ENCODE assay signal across 9 cellular contexts in the genomic region with DNA sequence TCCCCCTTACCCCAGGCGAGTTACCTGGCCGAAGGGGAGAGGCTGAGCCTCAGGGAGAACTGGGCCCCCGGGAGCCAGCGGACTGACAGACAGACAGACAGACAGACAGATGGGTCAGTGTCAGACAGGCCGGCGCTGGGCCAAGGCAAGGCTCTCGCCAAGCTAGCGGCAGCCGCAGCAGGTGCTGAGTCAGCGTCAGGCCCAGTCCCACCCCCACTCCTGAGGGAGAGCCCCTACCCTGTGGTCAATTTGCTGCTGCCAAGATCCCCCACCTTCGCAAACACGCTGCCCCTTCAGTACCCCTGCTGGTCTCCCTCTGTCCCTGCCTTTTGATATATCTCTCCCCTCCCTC. TPM values are rescaled to one million over a fixed set of nuclear protein-coding genes. Genes with fewer than 3 reads are reported as not detected.
DNase-seq lines count a peak whose midpoint lies in the region; ATAC-seq, FAIRE-seq and TF ChIP-seq lines count a peak whose summit lies in the region.
"Had no signal": no experiment of that assay in that cellular context is flagged by ENCODE, and none has a peak within 500 bp of the region (broad histone marks: within the 10 kb centered on the region; RNA-seq: fewer than 3 reads in every experiment).

No MANE protein-coding gene starts in this region.

- H4K5ac ChIP-seq in H1 (ENCODE audit: insufficient read length, low read depth, low read length) = peak overlapping the region; percentile 71

- no peak overlapping the region; the same call in 1 of the 2 replicates for H2BK15ac ChIP-seq in H1 (ENCODE audit: low read length)

- H2AFZ ChIP-seq in H1 (ENCODE audit: low read length) = no peak overlapping the region

- no peak overlapping the region for H3K14ac ChIP-seq in H1 (ENCODE audit: insufficient read length)

- no peak overlapping the region for H3K4ac ChIP-seq in H1 (replicated peaks; ENCODE audit: insufficient read length, low read depth, low read length)

- H3K9me3 ChIP-seq in H1 (ENCODE audit: insufficient read depth in 2 of 2, low read depth in 1 of 2, low read length in 1 of 2) (no peaks in the 10 kb centered on the region), gastroesophageal sphincter (no peaks in the 10 kb centered on the region)
- H3K9me3 ChIP-seq: ovary had no signal

- peaks cover 52% of the 10 kb centered on the region for H3K4me1 Mint-ChIP-seq in osteocyte (ENCODE audit: unreplicated experiment)

- peak overlapping the region in 2 of 4 experiments; percentile 94 to 95; a peak in 4 of 7 replicates for H3K9ac ChIP-seq in H1 (replicated peaks in 1 of 4; ENCODE audit: extremely low read depth in 1 of 4, low read depth in 3 of 4, low read length in 3 of 4)

- H3K23ac ChIP-seq in H1 (ENCODE audit: insufficient read length) = no peak overlapping the region

- TF ChIP-seq POLR2A in H1 (IDR thresholded peaks at IDR 0.05; ENCODE audit: control extremely low read depth in 1 of 2, low read depth in 2 of 2, low read length in 2 of 2) (no peak), gastroesophageal sphincter (IDR thresholded peaks at IDR 0.05) (no peak)

- H3K4me1 ChIP-seq in H1 (replicated peaks in 1 of 4; ENCODE audit: control insufficient read depth in 3 of 4, insufficient read depth in 4 of 4, low read length in 3 of 4) = peaks cover 3 to 35% (median 18%) of the 10 kb centered on the region in 4 experiments
- H3K4me1 ChIP-seq in gastroesophageal sphincter = peaks cover 5 to 68% (median 39%) of the 10 kb centered on the region in 3 donors

- H2BK120ac ChIP-seq in H1 (replicated peaks; ENCODE audit: low read depth, low read length) = no peak overlapping the region

- TF ChIP-seq CTCF in GM12875 (IDR thresholded peaks at IDR 0.05; ENCODE audit: borderline replicate concordance, insufficient read depth, low read depth, low read length) (no peak), H1 (IDR thresholded peaks at IDR 0.05; ENCODE audit: control extremely low read depth in 1 of 3, insufficient read depth in 1 of 3, low read depth in 1 of 3, low read length in 3 of 3) (peak in 1 of 3 experiments; percentile 12; a peak in 1 of 4 replicates), osteocyte (IDR thresholded peaks at IDR 0.05) (no peak), gastroesophageal sphincter (IDR thresholded peaks at IDR 0.05) (no peak)

- no peaks in the 10 kb centered on the region for H3K9me3 Mint-ChIP-seq in osteocyte (ENCODE audit: unreplicated experiment)

- no peak overlapping the region for H3K56ac ChIP-seq in H1 (replicated peaks; ENCODE audit: insufficient read length, low read depth, low read length)

- H3K27me3 ChIP-seq in H1 (replicated peaks in 1 of 4; ENCODE audit: control insufficient read depth in 3 of 4, extremely low read depth in 1 of 4, insufficient read depth in 3 of 4, low read length in 3 of 4) = peaks cover 2 to 19% (median 13%) of the 10 kb centered on the region in 4 experiments; a peak in 6 of 7 replicates
- H3K27me3 ChIP-seq in gastroesophageal sphincter = peaks cover 95% of the 10 kb centered on the region
- H3K27me3 ChIP-seq: ovary had no signal

- 0% methylated on average over 10 of the region's 12 CpGs; no CpG with 5 or more reads in 1 of the 2 experiments for WGBS in H1 (ENCODE audit: extremely low coverage in 1 of 2, insufficient coverage in 1 of 2, insufficient read length in 1 of 2, insufficient replicate concordance in 2 of 2, low coverage in 1 of 2, low lambda C conversion rate in 2 of 2, missing lambda C conversion rate in 1 of 2), 2 experiments
- WGBS in gastroesophageal sphincter (ENCODE audit: low coverage in 1 of 2), 2 donors = 20% methylated on average over 4 of the region's 12 CpGs; no CpG with 5 or more reads in 1 of the 2 donors

- H2AK5ac ChIP-seq in H1 (ENCODE audit: low read depth, low read length) = no peak overlapping the region

- H3K4me3 ChIP-seq in GM12875 (ENCODE audit: low read depth, low read length) = peak overlapping the region; percentile 45
- peak overlapping the region; percentile 50 to 83 (median 67) for H3K4me3 ChIP-seq in H1 (ENCODE audit: extremely low read depth in 1 of 4, insufficient read depth in 2 of 4, low read depth in 3 of 4, low read length in 4 of 4)
- H3K4me3 ChIP-seq in gastroesophageal sphincter = peak overlapping the region in 1 of 2 donors; percentile 47

- peak overlapping the region; percentile 79 for H3K4me3 Mint-ChIP-seq in osteocyte (ENCODE audit: unreplicated experiment)

- CTCF ChIA-PET in H1 (lab: Charles Lee; ENCODE audit: partially characterized antibody) = interaction anchor here (0.6 to 5.4 kb wide), 25 partner anchors 8 to 144 kb away, joined by 3 to 26 read pairs (median 3); partner anchors contain the start of genes NLGN2, SLC35G6, SPEM2 and TMEM256

- no peak for TF ChIP-seq EP300 in H1 (IDR thresholded peaks at IDR 0.05; ENCODE audit: borderline replicate concordance in 1 of 2, low read depth in 2 of 2, low read length in 2 of 2)
- no peak for TF ChIP-seq EP300 in gastroesophageal sphincter (IDR thresholded peaks at IDR 0.05)

- peak overlapping the region; percentile 76 for H3K18ac ChIP-seq in H1 (ENCODE audit: extremely low read depth, low read length)

- peak overlapping the region; percentile 12 for H4K91ac ChIP-seq in H1 (replicated peaks; ENCODE audit: insufficient read length, low read length)

- H2BK20ac ChIP-seq in H1 (ENCODE audit: low read length) = no peak overlapping the region

- H2BK5ac ChIP-seq in H1 (ENCODE audit: low read depth, low read length) = no peak overlapping the region; the same call in 1 of the 2 replicates

- H3K79me1 ChIP-seq in H1 (ENCODE audit: low read depth, low read length) = no peaks in the 10 kb centered on the region

- H3K23me2 ChIP-seq in H1 (ENCODE audit: low read depth, low read length) = peaks cover 34% of the 10 kb centered on the region; the same call in 1 of the 2 replicates

- no peak for ATAC-seq in HG02973 (IDR thresholded peaks at IDR 0.05; ENCODE audit: unreplicated experiment)
- no peak for ATAC-seq in gastroesophageal sphincter
- ATAC-seq in HG03342 (IDR thresholded peaks at IDR 0.05; ENCODE audit: unreplicated experiment) = no peak

- H3K27me3 Mint-ChIP-seq in osteocyte (ENCODE audit: unreplicated experiment) = peaks cover 41% of the 10 kb centered on the region

- no peak for TF ChIP-seq RAD21 in H1 (IDR thresholded peaks at IDR 0.05 in 1 of 2, conservative IDR thresholded peaks at IDR 0.05 in 1 of 2; ENCODE audit: low read depth in 2 of 2, low read length in 2 of 2)

- DNase-seq in OCI-M1 (lab: John Stamatoyannopoulos, UW) (peak; percentile 89), H1 (ENCODE audit: low read depth in 1 of 2, low spot score in 2 of 2) (no peak), osteocyte (ENCODE audit: extremely low spot score, unreplicated experiment) (no peak), GM19240 (ENCODE audit: insufficient read length, low spot score) (no peak)

- H3K36me3 Mint-ChIP-seq in osteocyte (ENCODE audit: unreplicated experiment) = peaks cover 2% of the 10 kb centered on the region

- no peaks in the 10 kb centered on the region for H3K36me3 ChIP-seq in H1 (ENCODE audit: control insufficient read depth in 2 of 4, insufficient read depth in 4 of 4, low read length in 3 of 4)
- no peaks in the 10 kb centered on the region for H3K36me3 ChIP-seq in gastroesophageal sphincter
- H3K36me3 ChIP-seq: ovary had no signal

- no peak for FAIRE-seq in H1 (lab: Jason Lieb, UNC)

- H3K27ac ChIP-seq in H1 (ENCODE audit: low read depth, low read length) = peak overlapping the region; percentile 98; the same call in 1 of the 2 replicates
- no peak overlapping the region for H3K27ac ChIP-seq in gastroesophageal sphincter

- H4K20me1 ChIP-seq in H1 (replicated peaks in 1 of 2; ENCODE audit: control insufficient read depth in 1 of 2, insufficient read depth in 2 of 2, low read length in 2 of 2) = no peaks in the 10 kb centered on the region

- POLR2A ChIA-PET in H1 (lab: Charles Lee; ENCODE audit: partially characterized antibody) = interaction anchor here (0.6 to 15.5 kb wide), 27 partner anchors 11 to 826 kb away, joined by 3 to 339 read pairs (median 4); partner anchors contain the start of genes ACAP1, NLGN2, POLR2A and SLC35G6

- H3K4me2 ChIP-seq in H1 (ENCODE audit: insufficient read depth in 1 of 2, low read depth in 2 of 2, low read length in 2 of 2) = peak overlapping the region; percentile 91

- H3K79me2 ChIP-seq in H1 (ENCODE audit: control insufficient read depth in 1 of 2, insufficient read depth in 2 of 2, low read length in 2 of 2) = no peaks in the 10 kb centered on the region

- no peak overlapping the region for H3K27ac Mint-ChIP-seq in osteocyte (ENCODE audit: unreplicated experiment)

- peak overlapping the region; percentile 62 for H2BK12ac ChIP-seq in H1 (ENCODE audit: low read depth, low read length)

- no peak overlapping the region for H4K8ac ChIP-seq in H1 (ENCODE audit: extremely low read depth, insufficient read depth, low read length)

RNA-seq across cellular contexts. Expression of gene FGF11, which starts 1.5 kb away (rescaled TPM):
- 11.8 and 15.0 TPM in 2 replicates for total RNA-seq in H1 (2021; fragmentation: NEBNext Ultra II Directional; extraction: Animal tissue kit (Norgen Biotek cat#: 25700))
- polyA plus RNA-seq in H1 (2011; rRNA removed) = 26.1 and 42.0 TPM in 2 replicates
- polyA plus RNA-seq in H1 (2011; cell fraction: cytosol; rRNA removed) = 24.3 TPM
- 47.1 TPM for polyA plus RNA-seq in H1 (2011; cell fraction: nucleus; rRNA removed)
- polyA plus RNA-seq in H1 (2012, experiment 1 of 2) = 16.8 to 26.7 TPM (median 19.8 TPM) in 4 replicates
- polyA plus RNA-seq in H1 (2012, experiment 2 of 2) = 17.9 TPM
- 11.8 TPM for polyA plus RNA-seq in H1 (2013, experiment 1 of 2)
- 11.9 TPM for polyA plus RNA-seq in H1 (2013, experiment 2 of 2)
- polyA minus RNA-seq in H1 (2011; rRNA and poly(A)+ RNA removed) = 15.9 and 22.0 TPM in 2 replicates
- polyA minus RNA-seq in H1 (2011; cell fraction: cytosol; rRNA and poly(A)+ RNA removed) = 11.2 TPM
- polyA minus RNA-seq in H1 (2011; cell fraction: nucleus; rRNA and poly(A)+ RNA removed) = 15.4 TPM
- total RNA-seq in osteocyte = 1.3 and 1.5 TPM in 2 replicates
- 1 to 10 TPM in 1 of 4 donors, under 1 TPM in 2, not detected in 1; 0.13 to 1.0 (median 0.42) TPM for total RNA-seq in gastroesophageal sphincter

RNA-seq across cellular contexts. Expression of gene CHRNB1, which starts 4.1 kb away (rescaled TPM):
- 13.8 and 14.1 TPM in 2 replicates for total RNA-seq in H1 (2021; fragmentation: NEBNext Ultra II Directional; extraction: Animal tissue kit (Norgen Biotek cat#: 25700))
- polyA plus RNA-seq in H1 (2011; rRNA removed) = 28.2 and 33.6 TPM in 2 replicates
- 29.5 TPM for polyA plus RNA-seq in H1 (2011; cell fraction: cytosol; rRNA removed)
- 25.1 TPM for polyA plus RNA-seq in H1 (2011; cell fraction: nucleus; rRNA removed)
- polyA plus RNA-seq in H1 (2012, experiment 1 of 2) = 14.8 to 19.3 TPM (median 17.4 TPM) in 4 replicates
- 13.4 TPM for polyA plus RNA-seq in H1 (2012, experiment 2 of 2)
- polyA plus RNA-seq in H1 (2013, experiment 1 of 2) = 18.6 TPM
- polyA plus RNA-seq in H1 (2013, experiment 2 of 2) = 20.6 TPM
- polyA minus RNA-seq in H1 (2011; rRNA and poly(A)+ RNA removed) = 17.5 and 18.8 TPM in 2 replicates
- polyA minus RNA-seq in H1 (2011; cell fraction: cytosol; rRNA and poly(A)+ RNA removed) = 6.1 TPM
- 8.1 TPM for polyA minus RNA-seq in H1 (2011; cell fraction: nucleus; rRNA and poly(A)+ RNA removed)
- total RNA-seq in osteocyte (9.3 and 11.0 TPM in 2 replicates), gastroesophageal sphincter (10 to 100 TPM in 1 of 4 donors, 1 to 10 TPM in 3; 4.7 to 12.1 (median 8.1) TPM)

RNA-seq across cellular contexts. Expression of gene TMEM102, which starts 5.6 kb away (rescaled TPM):
- total RNA-seq in H1 (2021; fragmentation: NEBNext Ultra II Directional; extraction: Animal tissue kit (Norgen Biotek cat#: 25700)) = 11.2 and 12.2 TPM in 2 replicates
- polyA plus RNA-seq in H1 (2011; rRNA removed) = 10.2 and 14.9 TPM in 2 replicates
- 9.9 TPM for polyA plus RNA-seq in H1 (2011; cell fraction: cytosol; rRNA removed)
- polyA plus RNA-seq in H1 (2011; cell fraction: nucleus; rRNA removed) = 11.9 TPM
- polyA plus RNA-seq in H1 (2012, experiment 1 of 2) = 7.1 to 9.5 TPM (median 9.0 TPM) in 4 replicates
- 13.0 TPM for polyA plus RNA-seq in H1 (2012, experiment 2 of 2)
- polyA plus RNA-seq in H1 (2013, experiment 1 of 2) = 7.9 TPM
- polyA plus RNA-seq in H1 (2013, experiment 2 of 2) = 7.6 TPM
- polyA minus RNA-seq in H1 (2011; rRNA and poly(A)+ RNA removed) = 5.4 and 6.3 TPM in 2 replicates
- 5.1 TPM for polyA minus RNA-seq in H1 (2011; cell fraction: cytosol; rRNA and poly(A)+ RNA removed)
- 8.3 TPM for polyA minus RNA-seq in H1 (2011; cell fraction: nucleus; rRNA and poly(A)+ RNA removed)
- 6.4 and 6.7 TPM in 2 replicates for total RNA-seq in osteocyte
- 1 to 10 TPM; 1.3 to 5.6 (median 2.4) TPM for total RNA-seq in gastroesophageal sphincter

RNA-seq across cellular contexts. Expression of gene SPEM3, which starts 12.1 kb away (rescaled TPM):
- total RNA-seq in H1 (2021; fragmentation: NEBNext Ultra II Directional; extraction: Animal tissue kit (Norgen Biotek cat#: 25700)) = not detected in 2 replicates
- 0.02 TPM in 1 of 2 replicates, not detected in the other for polyA plus RNA-seq in H1 (2011; rRNA removed)
- polyA plus RNA-seq in H1 (2011; cell fraction: cytosol; rRNA removed) = not detected
- polyA plus RNA-seq in H1 (2011; cell fraction: nucleus; rRNA removed) = 0.03 TPM
- 0.04 TPM in 2 of 4 replicates, not detected in the others for polyA plus RNA-seq in H1 (2012, experiment 1 of 2)
- not detected for polyA plus RNA-seq in H1 (2012, experiment 2 of 2)
- not detected for polyA plus RNA-seq in H1 (2013, experiment 1 of 2)
- polyA plus RNA-seq in H1 (2013, experiment 2 of 2) = not detected
- polyA minus RNA-seq in H1 (2011; rRNA and poly(A)+ RNA removed) = not detected in 2 replicates
- polyA minus RNA-seq in H1 (2011; cell fraction: cytosol; rRNA and poly(A)+ RNA removed) = not detected
- polyA minus RNA-seq in H1 (2011; cell fraction: nucleus; rRNA and poly(A)+ RNA removed) = not detected
- total RNA-seq in osteocyte (not detected in 2 replicates), gastroesophageal sphincter (under 1 TPM in 1 of 4 donors, not detected in 3; 0.08 TPM)
- total RNA-seq: ovary had no signal
- polyA plus RNA-seq: ovary had no signal

RNA-seq across cellular contexts. Expression of gene SPEM2, which starts 15.4 kb away (rescaled TPM):
- not detected in 2 replicates for total RNA-seq in H1 (2021; fragmentation: NEBNext Ultra II Directional; extraction: Animal tissue kit (Norgen Biotek cat#: 25700))
- 0.03 and 0.17 TPM in 2 replicates for polyA plus RNA-seq in H1 (2011; rRNA removed)
- polyA plus RNA-seq in H1 (2011; cell fraction: cytosol; rRNA removed) = 0.08 TPM
- 0.50 TPM for polyA plus RNA-seq in H1 (2011; cell fraction: nucleus; rRNA removed)
- 0.22 TPM in 1 of 4 replicates, not detected in the others for polyA plus RNA-seq in H1 (2012, experiment 1 of 2)
- not detected for polyA plus RNA-seq in H1 (2012, experiment 2 of 2)
- polyA plus RNA-seq in H1 (2013, experiment 1 of 2) = 0.02 TPM
- 0.07 TPM for polyA plus RNA-seq in H1 (2013, experiment 2 of 2)
- polyA minus RNA-seq in H1 (2011; rRNA and poly(A)+ RNA removed) = not detected in 2 replicates
- polyA minus RNA-seq in H1 (2011; cell fraction: cytosol; rRNA and poly(A)+ RNA removed) = not detected
- not detected for polyA minus RNA-seq in H1 (2011; cell fraction: nucleus; rRNA and poly(A)+ RNA removed)
- total RNA-seq in osteocyte (not detected in 2 replicates), gastroesophageal sphincter (not detected)
- total RNA-seq: ovary had no signal
- polyA plus RNA-seq: ovary had no signal
